18 cellular contexts compared by ENCODE assay signal in the genomic region with DNA sequence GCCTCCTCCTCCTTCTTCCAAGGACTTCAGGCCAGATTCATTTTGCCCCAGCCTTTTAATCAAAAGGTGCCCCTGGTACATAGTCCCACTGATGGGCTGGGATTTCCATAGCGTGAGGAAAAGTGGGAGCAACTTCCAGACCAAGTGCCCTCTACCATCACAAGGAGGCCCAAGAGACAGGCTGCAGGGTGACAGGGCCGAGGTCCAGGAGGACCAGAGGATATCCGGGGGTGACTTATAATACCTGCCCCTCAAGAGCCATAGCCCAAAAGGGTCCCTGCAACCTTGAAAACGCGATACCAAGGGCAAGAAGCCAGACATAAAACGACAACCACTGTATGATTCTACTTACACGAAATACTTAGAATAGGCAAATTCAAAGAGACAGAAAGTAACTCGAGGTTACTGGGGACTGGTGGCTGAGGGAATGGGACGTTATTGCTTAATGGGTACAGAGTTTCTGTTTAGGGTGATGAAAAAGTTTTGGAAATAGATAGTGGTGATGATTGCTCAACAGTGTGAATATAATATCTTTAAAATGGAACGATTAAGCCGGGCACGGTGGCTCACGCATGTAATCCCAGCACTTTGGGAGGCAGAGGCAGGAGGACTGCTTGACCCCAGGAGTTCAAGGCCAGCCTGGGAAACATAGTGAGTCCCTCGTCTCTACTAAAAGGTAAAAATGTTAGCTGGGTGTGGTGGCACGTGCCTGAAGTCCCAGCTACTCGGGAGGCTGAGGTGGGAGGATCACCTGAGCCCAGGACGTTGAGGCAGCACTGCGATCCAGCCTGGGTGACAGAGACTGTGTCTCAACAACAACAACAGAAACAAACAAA.
DNase-seq lines count a peak whose midpoint lies in the region; ATAC-seq and TF ChIP-seq lines count a peak whose summit lies in the region.
"Had no signal": no experiment of that assay in that cellular context is flagged by ENCODE, and none has a peak within 500 bp of the region (broad histone marks: within the 10 kb centered on the region; RNA-seq: fewer than 3 reads in every experiment).

No MANE protein-coding gene starts in this region.

- H3K36me3 ChIP-seq in RWPE2 (ENCODE audit: low read depth), result no peaks in the 10 kb centered on the region
- H3K36me3 ChIP-seq in effector memory CD4-positive, alpha-beta T cell (ENCODE audit: control insufficient read depth, insufficient read depth, low read length), result peaks cover 30% of the 10 kb centered on the region
- H3K36me3 ChIP-seq: ovary, transverse colon had no signal

- POLR2A ChIA-PET in activated CD4-positive, alpha-beta memory T cell treated with anti-CD3 and anti-CD28 coated beads for 36 hours (lab: Charles Lee), result no interaction called here
- POLR2A ChIA-PET in activated CD4-positive, alpha-beta memory T cell treated with anti-CD3 and anti-CD28 coated beads, Interleukin-2, amount 10 ng/mL, durations not matched to agents 7 days and 5 days (lab: Charles Lee), result no interaction called here

- TF ChIP-seq CTCF in RWPE2 (IDR thresholded peaks at IDR 0.05; ENCODE audit: poor library complexity, severe bottlenecking) (no peak), progenitor cell of endocrine pancreas (IDR thresholded peaks at IDR 0.05; ENCODE audit: unreplicated experiment) (no peak), osteocyte (IDR thresholded peaks at IDR 0.05) (no peak)

- no peak for DNase-seq in activated CD4-positive, alpha-beta memory T cell treated with anti-CD3 and anti-CD28 coated beads for 36 hours
- no peak for DNase-seq in activated CD4-positive, alpha-beta memory T cell treated with anti-CD3 and anti-CD28 coated beads, Interleukin-2, amount 10 ng/mL, durations not matched to agents 7 days and 5 days
- DNase-seq in RWPE2 (ENCODE audit: low spot score) (peak; percentile 57), progenitor cell of endocrine pancreas (ENCODE audit: low spot score, unreplicated experiment) (no peak), AG08396 (ENCODE audit: low spot score) (no peak), osteocyte (ENCODE audit: extremely low spot score, unreplicated experiment) (no peak), NCI-H2029 (lab: John Stamatoyannopoulos, UW) (no peak)
- no peak for DNase-seq in effector memory CD4-positive, alpha-beta T cell
- DNase-seq: central memory CD4-positive, alpha-beta T cell; hypothalamus; MM.1S; NCI-H2081 treated with DMSO at 0.1 percent for 48 hours; NCI-H774; ovary; stimulated activated CD4-positive, alpha-beta T cell treated with anti-CD3 and anti-CD28 coated beads, Interleukin-4, amount 100 ng/mL, for 4 hours; transverse colon; WERI-Rb-1 had no signal

- no peaks in the 10 kb centered on the region for H3K9me3 ChIP-seq in RWPE2 (ENCODE audit: severe bottlenecking)
- no peaks in the 10 kb centered on the region for H3K9me3 ChIP-seq in effector memory CD4-positive, alpha-beta T cell (ENCODE audit: control insufficient read depth, low read length)
- H3K9me3 ChIP-seq: mucosa of descending colon, ovary, transverse colon had no signal

- intact Hi-C loops in activated CD4-positive, alpha-beta memory T cell treated with anti-CD3 and anti-CD28 coated beads for 36 hours (cut with micrococcal nuclease), result no loop called here

- peak overlapping the region; percentile 2 for H3K27ac Mint-ChIP-seq in activated CD4-positive, alpha-beta memory T cell treated with anti-CD3 and anti-CD28 coated beads for 36 hours
- H3K27ac Mint-ChIP-seq in activated CD4-positive, alpha-beta memory T cell treated with anti-CD3 and anti-CD28 coated beads, Interleukin-2, amount 10 ng/mL, durations not matched to agents 7 days and 5 days, result no peak overlapping the region
- H3K27ac Mint-ChIP-seq in progenitor cell of endocrine pancreas (peak overlapping the region; percentile 61), osteocyte (ENCODE audit: unreplicated experiment) (no peak overlapping the region)

- no peak for ATAC-seq in RWPE2 (ENCODE audit: low read depth)
- ATAC-seq: mucosa of descending colon had no signal

- H3K27me3 ChIP-seq in RWPE2 (ENCODE audit: insufficient read depth, poor library complexity, severe bottlenecking), result no peaks in the 10 kb centered on the region
- no peaks in the 10 kb centered on the region for H3K27me3 ChIP-seq in effector memory CD4-positive, alpha-beta T cell (replicated peaks; ENCODE audit: control insufficient read depth, insufficient read depth, low read length, poor library complexity, severe bottlenecking)
- H3K27me3 ChIP-seq: ovary, transverse colon had no signal

- H3K36me3 Mint-ChIP-seq in activated CD4-positive, alpha-beta memory T cell treated with anti-CD3 and anti-CD28 coated beads for 36 hours, result peaks cover 2% of the 10 kb centered on the region
- peaks cover 26% of the 10 kb centered on the region for H3K36me3 Mint-ChIP-seq in activated CD4-positive, alpha-beta memory T cell treated with anti-CD3 and anti-CD28 coated beads, Interleukin-2, amount 10 ng/mL, durations not matched to agents 7 days and 5 days (ENCODE audit: low read depth)
- peaks cover 5% of the 10 kb centered on the region for H3K36me3 Mint-ChIP-seq in progenitor cell of endocrine pancreas (ENCODE audit: insufficient read depth)
- H3K36me3 Mint-ChIP-seq in osteocyte (ENCODE audit: unreplicated experiment), result peaks cover 10% of the 10 kb centered on the region

- no peaks in the 10 kb centered on the region for H3K27me3 Mint-ChIP-seq in activated CD4-positive, alpha-beta memory T cell treated with anti-CD3 and anti-CD28 coated beads for 36 hours
- H3K27me3 Mint-ChIP-seq in activated CD4-positive, alpha-beta memory T cell treated with anti-CD3 and anti-CD28 coated beads, Interleukin-2, amount 10 ng/mL, durations not matched to agents 7 days and 5 days, result no peaks in the 10 kb centered on the region
- H3K27me3 Mint-ChIP-seq in progenitor cell of endocrine pancreas (peaks cover 31% of the 10 kb centered on the region), osteocyte (ENCODE audit: unreplicated experiment) (no peaks in the 10 kb centered on the region)

- CTCF ChIA-PET in activated CD4-positive, alpha-beta memory T cell treated with anti-CD3 and anti-CD28 coated beads for 36 hours (lab: Charles Lee), result interaction anchor here (0.6 to 1.7 kb wide), 2 partner anchors 10 to 141 kb away, joined by 3 to 6 read pairs; no protein-coding TSS in a partner anchor
- CTCF ChIA-PET in activated CD4-positive, alpha-beta memory T cell treated with anti-CD3 and anti-CD28 coated beads, Interleukin-2, amount 10 ng/mL, durations not matched to agents 7 days and 5 days (lab: Charles Lee), result no interaction called here

- H3K4me3 ChIP-seq in RWPE2 (ENCODE audit: severe bottlenecking), result no peak overlapping the region
- H3K4me3 ChIP-seq in effector memory CD4-positive, alpha-beta T cell (ENCODE audit: insufficient read depth, low read depth, low read length, poor library complexity, severe bottlenecking), result peak overlapping the region; percentile 17
- H3K4me3 ChIP-seq: mucosa of descending colon, ovary, transverse colon had no signal

- H3K4me1 Mint-ChIP-seq in activated CD4-positive, alpha-beta memory T cell treated with anti-CD3 and anti-CD28 coated beads for 36 hours (ENCODE audit: low read depth), result peaks cover 68% of the 10 kb centered on the region
- peaks cover 37% of the 10 kb centered on the region for H3K4me1 Mint-ChIP-seq in activated CD4-positive, alpha-beta memory T cell treated with anti-CD3 and anti-CD28 coated beads, Interleukin-2, amount 10 ng/mL, durations not matched to agents 7 days and 5 days
- H3K4me1 Mint-ChIP-seq in progenitor cell of endocrine pancreas (ENCODE audit: low read depth) (peaks cover 46% of the 10 kb centered on the region), osteocyte (ENCODE audit: unreplicated experiment) (peaks cover 21% of the 10 kb centered on the region)

- peaks cover 6% of the 10 kb centered on the region for H3K4me1 ChIP-seq in RWPE2 (ENCODE audit: insufficient read depth, poor library complexity, severe bottlenecking)
- H3K4me1 ChIP-seq in effector memory CD4-positive, alpha-beta T cell (ENCODE audit: control insufficient read depth, insufficient read depth, low read length, poor library complexity, severe bottlenecking), result peaks cover 63% of the 10 kb centered on the region

- H3K4me3 Mint-ChIP-seq in activated CD4-positive, alpha-beta memory T cell treated with anti-CD3 and anti-CD28 coated beads for 36 hours, result no peak overlapping the region
- no peak overlapping the region for H3K4me3 Mint-ChIP-seq in activated CD4-positive, alpha-beta memory T cell treated with anti-CD3 and anti-CD28 coated beads, Interleukin-2, amount 10 ng/mL, durations not matched to agents 7 days and 5 days
- H3K4me3 Mint-ChIP-seq in progenitor cell of endocrine pancreas (ENCODE audit: low read depth), result no peak overlapping the region
- H3K4me3 Mint-ChIP-seq in osteocyte (ENCODE audit: unreplicated experiment), result no peak overlapping the region

- no peaks in the 10 kb centered on the region for H3K9me3 Mint-ChIP-seq in activated CD4-positive, alpha-beta memory T cell treated with anti-CD3 and anti-CD28 coated beads for 36 hours
- H3K9me3 Mint-ChIP-seq in activated CD4-positive, alpha-beta memory T cell treated with anti-CD3 and anti-CD28 coated beads, Interleukin-2, amount 10 ng/mL, durations not matched to agents 7 days and 5 days, result no peaks in the 10 kb centered on the region
- no peaks in the 10 kb centered on the region for H3K9me3 Mint-ChIP-seq in progenitor cell of endocrine pancreas (ENCODE audit: low read depth)
- no peaks in the 10 kb centered on the region for H3K9me3 Mint-ChIP-seq in osteocyte (ENCODE audit: unreplicated experiment)

- no peak overlapping the region for H3K27ac ChIP-seq in RWPE2 (ENCODE audit: poor library complexity, severe bottlenecking)
- peak overlapping the region; percentile 63 for H3K27ac ChIP-seq in effector memory CD4-positive, alpha-beta T cell (ENCODE audit: insufficient read depth, low read length, poor library complexity, severe bottlenecking)
- H3K27ac ChIP-seq: ovary, transverse colon, WERI-Rb-1 had no signal

Comparison
In these comparisons a context has a peak if more than half of its experiments do, and no peak if none do; other contexts are left out.
1. H3K27ac Mint-ChIP-seq: peak in activated CD4-positive, alpha-beta memory T cell treated with anti-CD3 and anti-CD28 coated beads for 36 hours (single experiment) and progenitor cell of endocrine pancreas (single experiment); none in activated CD4-positive, alpha-beta memory T cell treated with anti-CD3 and anti-CD28 coated beads, Interleukin-2, amount 10 ng/mL, durations not matched to agents 7 days and 5 days (single experiment) and osteocyte (single experiment).